In genomic region chr13:37403776-37404497, GRCh38 we compare ENCODE assay signal across 17 cellular contexts.
DNase-seq lines count a peak whose midpoint lies in the region; ATAC-seq and TF ChIP-seq lines count a peak whose summit lies in the region.
"Had no signal": no experiment of that assay in that cellular context is flagged by ENCODE, and none has a peak within 500 bp of the region (broad histone marks: within the 10 kb centered on the region; RNA-seq: fewer than 3 reads in every experiment).

No MANE protein-coding gene starts in this region.

- H3K36me3 Mint-ChIP-seq in activated CD8-positive, alpha-beta T cell treated with anti-CD3 and anti-CD28 coated beads, Interleukin-2, amount 10 ng/mL, durations not matched to agents 7 days and 5 days (ENCODE audit: low read depth): no peaks in the 10 kb centered on the region
- H3K36me3 Mint-ChIP-seq: T-cell had no signal

- H3K36me3 ChIP-seq in BJ (ENCODE audit: control insufficient read depth, insufficient read depth, low read length) (no peaks in the 10 kb centered on the region), fibroblast of lung (ENCODE audit: control insufficient read depth, insufficient read depth, low read length) (no peaks in the 10 kb centered on the region)
- H3K36me3 ChIP-seq: right atrium auricular region, suprapubic skin had no signal

- no peaks in the 10 kb centered on the region for H3K9me3 ChIP-seq in fibroblast of lung (ENCODE audit: control insufficient read depth, insufficient read depth, low read depth, low read length)
- H3K9me3 ChIP-seq: suprapubic skin had no signal

- no peaks in the 10 kb centered on the region for H4K20me1 ChIP-seq in fibroblast of lung (ENCODE audit: control insufficient read depth, extremely low read depth, insufficient read depth, low read length)

- no peaks in the 10 kb centered on the region for H3K27me3 Mint-ChIP-seq in activated CD8-positive, alpha-beta T cell treated with anti-CD3 and anti-CD28 coated beads, Interleukin-2, amount 10 ng/mL, durations not matched to agents 7 days and 5 days (ENCODE audit: low read depth)
- H3K27me3 Mint-ChIP-seq: activated B cell treated with CpG ODN at 0.5 μM for 24 hours; activated naive CD8-positive, alpha-beta T cell treated with anti-CD3 and anti-CD28 coated beads, Interleukin-2, amount 50 U/mL, for 24 hours; T-cell had no signal

- H3K4me3 ChIP-seq in BJ (ENCODE audit: low read depth, low read length) (no peak overlapping the region), fibroblast of lung (replicated peaks in 1 of 4; ENCODE audit: control extremely low read depth in 1 of 4, insufficient read depth in 1 of 4, low read depth in 3 of 4, low read length in 4 of 4) (no peak overlapping the region)
- H3K4me3 ChIP-seq: right atrium auricular region, suprapubic skin had no signal

- no peak overlapping the region for H3K27ac ChIP-seq in fibroblast of lung (ENCODE audit: insufficient read depth, low read length)
- H3K27ac ChIP-seq: KMS-11, right atrium auricular region, RWPE1, suprapubic skin had no signal

- peak; percentile 64 for ATAC-seq in sciatic nerve
- no peak for ATAC-seq in activated CD8-positive, alpha-beta T cell treated with anti-CD3 and anti-CD28 coated beads, Interleukin-2, amount 10 ng/mL, durations not matched to agents 7 days and 5 days
- ATAC-seq: activated naive CD8-positive, alpha-beta T cell treated with anti-CD3 and anti-CD28 coated beads, Interleukin-2, amount 50 U/mL, for 24 hours; T-cell had no signal

- H3K27ac Mint-ChIP-seq in activated CD8-positive, alpha-beta T cell treated with anti-CD3 and anti-CD28 coated beads, Interleukin-2, amount 10 ng/mL, durations not matched to agents 7 days and 5 days: no peak overlapping the region
- H3K27ac Mint-ChIP-seq: activated B cell treated with CpG ODN at 0.5 μM for 24 hours; activated naive CD8-positive, alpha-beta T cell treated with anti-CD3 and anti-CD28 coated beads, Interleukin-2, amount 50 U/mL, for 24 hours; T-cell had no signal

- peak; percentile 37 for DNase-seq in BJ (ENCODE audit: low read depth)
- peak; percentile 77 for DNase-seq in M059J (ENCODE audit: low read depth)
- DNase-seq in fibroblast of lung (ENCODE audit: low read depth in 2 of 2): peak; percentile 91 to 99
- no peak for DNase-seq in sciatic nerve (ENCODE audit: low spot score)
- DNase-seq in activated CD8-positive, alpha-beta T cell treated with anti-CD3 and anti-CD28 coated beads, Interleukin-2, amount 10 ng/mL, durations not matched to agents 7 days and 5 days: no peak
- DNase-seq in G401 (ENCODE audit: low spot score): no peak
- no peak for DNase-seq in NCI-H1092 (lab: John Stamatoyannopoulos, UW)
- DNase-seq in activated naive CD4-positive, alpha-beta T cell treated with Interleukin-2 at 50 U/mL for 16 hours: no peak
- DNase-seq: activated B cell treated with CpG ODN at 0.5 μM for 24 hours; activated naive CD8-positive, alpha-beta T cell treated with anti-CD3 and anti-CD28 coated beads, Interleukin-2, amount 50 U/mL, for 24 hours; GOT3; stimulated activated CD4-positive, alpha-beta T cell treated with anti-CD3 and anti-CD28 coated beads, Interleukin-2, amount 100 ng/mL, for 24 hours; T-cell had no signal

- H3K4me1 Mint-ChIP-seq in activated CD8-positive, alpha-beta T cell treated with anti-CD3 and anti-CD28 coated beads, Interleukin-2, amount 10 ng/mL, durations not matched to agents 7 days and 5 days (ENCODE audit: low read depth): no peaks in the 10 kb centered on the region
- H3K4me1 Mint-ChIP-seq: activated B cell treated with CpG ODN at 0.5 μM for 24 hours; activated naive CD8-positive, alpha-beta T cell treated with anti-CD3 and anti-CD28 coated beads, Interleukin-2, amount 50 U/mL, for 24 hours; T-cell had no signal

- H2AFZ ChIP-seq in fibroblast of lung (ENCODE audit: low read length): no peak overlapping the region

- in situ Hi-C loops in G401 (cut with HindIII; ENCODE audit: low sequenced_read_pairs): no loop called here

- H3K27me3 ChIP-seq in BJ (ENCODE audit: control insufficient read depth, insufficient read depth, low read length) (no peaks in the 10 kb centered on the region), fibroblast of lung (ENCODE audit: control insufficient read depth, insufficient read depth, low read length) (no peaks in the 10 kb centered on the region)
- H3K27me3 ChIP-seq: right atrium auricular region, suprapubic skin had no signal

- H3K4me2 ChIP-seq in fibroblast of lung (ENCODE audit: extremely low read depth, insufficient read depth, low read length): no peak overlapping the region
- H3K4me2 ChIP-seq: KMS-11 had no signal

- H3K4me3 Mint-ChIP-seq in activated CD8-positive, alpha-beta T cell treated with anti-CD3 and anti-CD28 coated beads, Interleukin-2, amount 10 ng/mL, durations not matched to agents 7 days and 5 days: no peak overlapping the region
- H3K4me3 Mint-ChIP-seq: activated B cell treated with CpG ODN at 0.5 μM for 24 hours; activated naive CD8-positive, alpha-beta T cell treated with anti-CD3 and anti-CD28 coated beads, Interleukin-2, amount 50 U/mL, for 24 hours; T-cell had no signal

- H3K9ac ChIP-seq in fibroblast of lung (ENCODE audit: insufficient read depth, low read length): no peak overlapping the region
- H3K9ac ChIP-seq: KMS-11 had no signal

- POLR2A ChIA-PET in BJ (lab: Charles Lee): no interaction called here
- POLR2A ChIA-PET in activated CD8-positive, alpha-beta T cell treated with anti-CD3 and anti-CD28 coated beads, Interleukin-2, amount 10 ng/mL, durations not matched to agents 7 days and 5 days (lab: Charles Lee): no interaction called here

- CTCF ChIA-PET in BJ (lab: Yijun Ruan, JAX): interaction anchor here (0.7 to 1.3 kb wide), 4 partner anchors 10 to 560 kb away, joined by 3 to 4 read pairs (median 3); no protein-coding TSS in a partner anchor
- CTCF ChIA-PET in activated CD8-positive, alpha-beta T cell treated with anti-CD3 and anti-CD28 coated beads, Interleukin-2, amount 10 ng/mL, durations not matched to agents 7 days and 5 days (lab: Charles Lee): interaction anchor here (0.7 kb wide), 1 partner anchor 1179 kb away, joined by 3 read pairs; no protein-coding TSS in a partner anchor

- TF ChIP-seq CTCF in BJ (IDR thresholded peaks at IDR 0.05; ENCODE audit: insufficient read depth, low read depth, low read length) (no peak), fibroblast of lung (conservative IDR thresholded peaks at IDR 0.05 in 1 of 2, IDR thresholded peaks at IDR 0.05 in 1 of 2; ENCODE audit: low read depth in 1 of 2, low read length in 2 of 2) (no peak)

- no peaks in the 10 kb centered on the region for H3K4me1 ChIP-seq in fibroblast of lung (ENCODE audit: control insufficient read depth, extremely low read depth, insufficient read depth, low read length)
- H3K4me1 ChIP-seq: right atrium auricular region, suprapubic skin had no signal

- H3K79me2 ChIP-seq in fibroblast of lung (ENCODE audit: control insufficient read depth, insufficient read depth, low read length): no peaks in the 10 kb centered on the region

- intact Hi-C loops in sciatic nerve (cut with DNase I): no loop called here

- no peaks in the 10 kb centered on the region for H3K9me3 Mint-ChIP-seq in activated CD8-positive, alpha-beta T cell treated with anti-CD3 and anti-CD28 coated beads, Interleukin-2, amount 10 ng/mL, durations not matched to agents 7 days and 5 days (ENCODE audit: insufficient read depth)

Comparison
In these comparisons a context has a peak if more than half of its experiments do, and no peak if none do; other contexts are left out.
1. DNase-seq: peak in BJ (single experiment), M059J (single experiment) and fibroblast of lung (2 of 2); none in sciatic nerve (single experiment), activated CD8-positive, alpha-beta T cell treated with anti-CD3 and anti-CD28 coated beads, Interleukin-2, amount 10 ng/mL, durations not matched to agents 7 days and 5 days (single experiment), G401 (single experiment), NCI-H1092 (single experiment) and activated naive CD4-positive, alpha-beta T cell treated with Interleukin-2 at 50 U/mL for 16 hours (single experiment).